8 cellular contexts compared by ENCODE assay signal in genomic region chr19:18543814-18544475, GRCh38. TPM values are rescaled to one million over a fixed set of nuclear protein-coding genes. Genes with fewer than 3 reads are reported as not detected.
A peak's percentile ranks its signal among the peaks of the same experiment; 100 is the strongest.
DNase-seq lines count a peak whose midpoint lies in the region; ATAC-seq and TF ChIP-seq lines count a peak whose summit lies in the region.

No MANE protein-coding gene starts in this region.

- in situ Hi-C loops in Panc1 (cut with HindIII; ENCODE audit: low pct_unique_long_range_greater_than_20kb, low sequenced_read_pairs), result no loop called here

- CTCF ChIA-PET in CD8-positive, alpha-beta T cell (lab: Charles Lee), result interaction anchor here (0.7 to 3.5 kb wide), 5 partner anchors 13 to 44 kb away, joined by 4 to 16 read pairs (median 8); partner anchors contain the start of genes ELL, KXD1, REX1BD and UBA52
- CTCF ChIA-PET in Panc1 (lab: Charles Lee), result no interaction called here

- H3K27me3 ChIP-seq in CD8-positive, alpha-beta T cell (ENCODE audit: insufficient read depth, low read length), result no peaks in the 10 kb centered on the region
- H3K27me3 ChIP-seq in Panc1 (ENCODE audit: control insufficient read depth, insufficient read depth, low read length), result no peaks in the 10 kb centered on the region

- BruUV-seq in Panc1 (replicated peaks; lab: Mats Ljungman, UMichigan), result no TSS peak

- no peaks in the 10 kb centered on the region for H3K9me3 Mint-ChIP-seq in CD8-positive, alpha-beta T cell
- H3K9me3 Mint-ChIP-seq in osteocyte (ENCODE audit: unreplicated experiment), result no peaks in the 10 kb centered on the region

- H3K4me1 Mint-ChIP-seq in CD8-positive, alpha-beta T cell (ENCODE audit: low read depth), result peaks cover 26% of the 10 kb centered on the region
- H3K4me1 Mint-ChIP-seq in osteocyte (ENCODE audit: unreplicated experiment), result peaks cover 16% of the 10 kb centered on the region

- peak in 6 of 7 experiments; percentile 45 to 74 (median 66) for DNase-seq in CD8-positive, alpha-beta T cell
- peak; percentile 41 for DNase-seq in Panc1 (ENCODE audit: low read depth, low spot score)
- peak; percentile 52 for DNase-seq in activated T-helper 1 cell treated with Interleukin-2 at 50 U/mL for 16 hours (ENCODE audit: low read depth)
- DNase-seq in foreskin melanocyte, result peak; percentile 50
- DNase-seq in osteocyte (ENCODE audit: extremely low spot score, unreplicated experiment), result no peak

- POLR2A ChIA-PET in CD8-positive, alpha-beta T cell (lab: Charles Lee), result interaction anchor here (0.6 to 3.3 kb wide), 7 partner anchors 12 to 288 kb away, joined by 3 to 22 read pairs (median 4); partner anchors contain the start of genes ELL, KXD1, UBA52 and UPF1
- POLR2A ChIA-PET in Panc1 (lab: Charles Lee), result no interaction called here

- peak overlapping the region; percentile 89 for H3K4me3 Mint-ChIP-seq in CD8-positive, alpha-beta T cell
- H3K4me3 Mint-ChIP-seq in osteocyte (ENCODE audit: unreplicated experiment), result peak overlapping the region; percentile 70

- intact Hi-C loops in CD8-positive, alpha-beta T cell (cut with DNase I, micrococcal nuclease), result loop anchor here (1.0 to 10.0 kb wide), 7 partner anchors 13 to 339 kb away; partner anchors contain the start of genes ELL (in 2 of the 2), KXD1 (in 2 of the 2), UBA52 (in 2 of the 2) and RAB3A (in 1 of the 2)
- intact Hi-C loops in Panc1 (cut with micrococcal nuclease; ENCODE audit: unreplicated experiment), result no loop called here

- 9% methylated on average over 12 of the region's 12 CpGs for WGBS in urinary bladder

- ATAC-seq in CD8-positive, alpha-beta T cell, result peak; percentile 68
- ATAC-seq in GM19372 (IDR thresholded peaks at IDR 0.05; ENCODE audit: low read depth, unreplicated experiment), result peak; percentile 49
- peak; percentile 57 for ATAC-seq in HG03565 (IDR thresholded peaks at IDR 0.05; ENCODE audit: unreplicated experiment)
- ATAC-seq in Panc1, result peak; percentile 87

- peak overlapping the region; percentile 96 for H3K27ac Mint-ChIP-seq in CD8-positive, alpha-beta T cell
- H3K27ac Mint-ChIP-seq in osteocyte (ENCODE audit: unreplicated experiment), result peak overlapping the region; percentile 57

- peaks cover 20% of the 10 kb centered on the region for H3K4me1 ChIP-seq in CD8-positive, alpha-beta T cell (ENCODE audit: insufficient read depth, low read length)
- peaks cover 11% of the 10 kb centered on the region; the same call in 1 of the 2 replicates for H3K4me1 ChIP-seq in Panc1 (ENCODE audit: control insufficient read depth, insufficient read depth, low read length)
- peaks cover 1% of the 10 kb centered on the region for H3K4me1 ChIP-seq in urinary bladder (ENCODE audit: insufficient read depth)

- H3K9me3 ChIP-seq in CD8-positive, alpha-beta T cell (ENCODE audit: low read length), result no peaks in the 10 kb centered on the region
- no peaks in the 10 kb centered on the region for H3K9me3 ChIP-seq in Panc1 (ENCODE audit: control insufficient read depth, insufficient read depth, low read depth, low read length)

- peak overlapping the region; percentile 40 for H3K27ac ChIP-seq in CD8-positive, alpha-beta T cell (ENCODE audit: low read depth, low read length)
- H3K27ac ChIP-seq in Panc1 (ENCODE audit: low read length) (peak overlapping the region; percentile 77), urinary bladder (ENCODE audit: low read depth) (no peak overlapping the region)

- no peak for TF ChIP-seq CTCF in CD8-positive, alpha-beta T cell (IDR thresholded peaks at IDR 0.05)
- TF ChIP-seq CTCF in Panc1 (IDR thresholded peaks at IDR 0.05), result no peak
- TF ChIP-seq CTCF in osteocyte (IDR thresholded peaks at IDR 0.05), result no peak

- H3K36me3 ChIP-seq in CD8-positive, alpha-beta T cell (ENCODE audit: insufficient read depth, low read length), result peaks cover 6% of the 10 kb centered on the region
- H3K36me3 ChIP-seq in Panc1 (ENCODE audit: control insufficient read depth, insufficient read depth, low read length) (peaks cover 2% of the 10 kb centered on the region), urinary bladder (ENCODE audit: insufficient read depth) (no peaks in the 10 kb centered on the region)

- no peaks in the 10 kb centered on the region for H3K27me3 Mint-ChIP-seq in CD8-positive, alpha-beta T cell (ENCODE audit: low read depth)
- H3K27me3 Mint-ChIP-seq in osteocyte (ENCODE audit: unreplicated experiment), result no peaks in the 10 kb centered on the region

- H3K36me3 Mint-ChIP-seq in CD8-positive, alpha-beta T cell, result peaks cover 29% of the 10 kb centered on the region
- peaks cover 6% of the 10 kb centered on the region for H3K36me3 Mint-ChIP-seq in osteocyte (ENCODE audit: unreplicated experiment)

- peak overlapping the region; percentile 33 for H3K4me3 ChIP-seq in CD8-positive, alpha-beta T cell (ENCODE audit: low read depth, low read length)
- H3K4me3 ChIP-seq in Panc1 (ENCODE audit: low read depth in 2 of 2, low read length in 2 of 2), result peak overlapping the region; percentile 39 to 55
- H3K4me3 ChIP-seq in urinary bladder (ENCODE audit: low read depth, low read length), result peak overlapping the region; percentile 98

RNA-seq across cellular contexts. Expression of gene FKBP8, which starts 0.6 kb away (rescaled TPM):
- 100 to 1,000 TPM; 155 to 158 TPM for total RNA-seq in CD8-positive, alpha-beta T cell
- 182 TPM for total RNA-seq in Panc1 (2021; ENCODE audit: unreplicated experiment)
- 479 TPM for polyA plus RNA-seq in Panc1 (2012; ENCODE audit: insufficient read length)
- 242 and 253 TPM in 2 replicates for total RNA-seq in osteocyte
- total RNA-seq in urinary bladder, result 71.3 TPM
- 317 TPM for polyA plus RNA-seq in urinary bladder

RNA-seq across cellular contexts. Expression of gene KXD1, which starts 13.7 kb away (rescaled TPM):
- 10 to 100 TPM; 64.1 to 76.1 TPM for total RNA-seq in CD8-positive, alpha-beta T cell
- 106 TPM for total RNA-seq in Panc1 (2021; ENCODE audit: unreplicated experiment)
- 143 TPM for polyA plus RNA-seq in Panc1 (2012; ENCODE audit: insufficient read length)
- 66.5 and 70.6 TPM in 2 replicates for total RNA-seq in osteocyte
- 33.8 TPM for total RNA-seq in urinary bladder
- polyA plus RNA-seq in urinary bladder, result 120 TPM

RNA-seq across cellular contexts. Expression of gene ELL, which starts 22.1 kb away (rescaled TPM):
- 10 to 100 TPM; 73.4 to 75.2 TPM for total RNA-seq in CD8-positive, alpha-beta T cell
- 18.6 TPM for total RNA-seq in Panc1 (2021; ENCODE audit: unreplicated experiment)
- polyA plus RNA-seq in Panc1 (2012; ENCODE audit: insufficient read length), result 15.9 TPM
- 17.6 and 18.3 TPM in 2 replicates for total RNA-seq in osteocyte
- 9.7 TPM for total RNA-seq in urinary bladder
- 13.9 TPM for polyA plus RNA-seq in urinary bladder

RNA-seq across cellular contexts. Expression of gene UBA52, which starts 27.7 kb away (rescaled TPM):
- total RNA-seq in CD8-positive, alpha-beta T cell, result 1,000 to 10,000 TPM; 2,140 to 2,193 TPM
- 907 TPM for total RNA-seq in Panc1 (2021; ENCODE audit: unreplicated experiment)
- polyA plus RNA-seq in Panc1 (2012; ENCODE audit: insufficient read length), result 1,116 TPM
- 1,032 and 1,081 TPM in 2 replicates for total RNA-seq in osteocyte
- total RNA-seq in urinary bladder, result 610 TPM
- polyA plus RNA-seq in urinary bladder, result 1,360 TPM

RNA-seq across cellular contexts. Expression of gene REX1BD, which starts 44.7 kb away (rescaled TPM):
- 10 to 100 TPM; 85.6 to 91.1 TPM for total RNA-seq in CD8-positive, alpha-beta T cell
- total RNA-seq in Panc1 (2021; ENCODE audit: unreplicated experiment) (32.0 TPM), osteocyte (55.7 and 59.4 TPM in 2 replicates), urinary bladder (18.9 TPM)
- 45.7 TPM for polyA plus RNA-seq in Panc1 (2012; ENCODE audit: insufficient read length)
- 103 TPM for polyA plus RNA-seq in urinary bladder

Comparison
In these comparisons a context has a peak if more than half of its experiments do, and no peak if none do; other contexts are left out.
1. H3K4me3 ChIP-seq: peak in every context shown above with its lines; median percentile 98 in urinary bladder; 47 in Panc1; 33 in CD8-positive, alpha-beta T cell.